7 cellular contexts compared by ENCODE assay signal in the genomic region with DNA sequence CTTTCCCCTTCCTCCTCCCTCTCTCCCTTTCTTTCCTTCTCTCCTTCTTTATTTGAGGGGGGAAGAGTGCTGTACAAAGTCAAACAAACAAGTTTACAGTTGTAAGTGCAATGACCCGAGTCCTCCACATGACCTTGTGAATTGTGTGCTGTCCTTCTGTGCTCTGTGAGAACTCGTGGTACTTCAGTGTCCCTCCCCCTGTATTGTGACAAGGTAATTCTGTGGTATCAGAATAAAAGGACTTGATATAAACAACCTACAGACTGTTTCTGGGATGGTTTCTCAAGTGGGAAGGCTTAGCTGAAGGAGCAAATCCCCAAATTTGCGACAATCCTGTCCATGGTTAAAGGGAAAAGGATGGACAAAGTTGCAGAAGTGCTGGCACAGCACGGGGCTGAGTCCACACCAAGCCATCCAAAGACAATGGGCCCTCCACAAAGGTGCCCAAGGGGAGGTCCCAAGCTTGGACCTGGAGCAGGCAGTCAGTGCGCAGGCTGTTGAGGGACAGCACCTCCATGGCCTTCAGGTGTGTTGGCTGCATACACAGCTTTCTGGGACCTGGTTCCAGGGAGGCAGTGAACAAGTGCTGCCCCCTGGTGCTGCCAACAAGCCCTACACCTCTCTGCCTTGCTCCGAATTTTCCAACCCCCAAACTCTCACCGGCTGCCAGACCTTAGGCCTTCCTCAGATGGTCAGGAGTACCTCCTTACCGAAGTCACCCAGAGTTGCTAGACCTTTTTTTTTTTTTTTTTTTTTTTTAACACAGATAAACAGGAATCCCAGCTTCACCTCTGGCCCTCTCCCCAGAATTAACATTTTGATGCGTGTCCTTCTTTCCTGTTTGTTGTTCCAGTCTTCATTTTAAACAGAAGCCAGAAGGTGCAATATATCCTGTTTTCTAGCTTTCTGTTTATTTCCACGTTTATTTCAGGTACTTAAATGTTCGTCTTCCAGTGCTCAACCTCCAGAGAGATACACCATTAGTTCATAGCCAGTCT. TPM values are rescaled to one million over a fixed set of nuclear protein-coding genes. Genes with fewer than 3 reads are reported as not detected.
DNase-seq lines count a peak whose midpoint lies in the region; ATAC-seq and TF ChIP-seq lines count a peak whose summit lies in the region.

No MANE protein-coding gene starts in this region.

- no peak overlapping the region for H3K27ac ChIP-seq in lower lobe of right lung

- H3K4me3 ChIP-seq in HAP-1: no peak overlapping the region
- no peak overlapping the region for H3K4me3 ChIP-seq in WI38 (ENCODE audit: low read depth, low read length)
- H3K4me3 ChIP-seq in choroid plexus epithelial cell (ENCODE audit: low read depth, low read length): no peak overlapping the region
- no peak overlapping the region for H3K4me3 ChIP-seq in lower lobe of right lung

- peak; percentile 20 to 25 for ATAC-seq in lower lobe of right lung

- in situ Hi-C loops in HAP-1 (cut with MboI; ENCODE audit: low sequenced_read_pairs): loop anchor here (5.0 kb wide), 1 partner anchor 124 kb away; no protein-coding TSS in a partner anchor

- H3K4me1 ChIP-seq in HAP-1: peaks cover 12% of the 10 kb centered on the region
- H3K4me1 ChIP-seq in lower lobe of right lung: peaks cover 13% of the 10 kb centered on the region

- peak; percentile 59 to 86 for DNase-seq in HAP-1 (ENCODE audit: low spot score in 2 of 2)
- peak; percentile 71 for DNase-seq in choroid plexus epithelial cell (ENCODE audit: low read depth)
- DNase-seq in lower lobe of right lung: peak; percentile 77
- peak; percentile 35 to 56 for DNase-seq in stimulated activated CD8-positive, alpha-beta memory T cell treated with anti-CD3 and anti-CD28 coated beads, Interleukin-4, amount 100 ng/mL, for 1 hour (ENCODE audit: low read depth in 2 of 2, low spot score in 1 of 2)
- DNase-seq in NCI-H526 treated with DMSO at 0.1 percent for 48 hours (lab: John Stamatoyannopoulos, UW): no peak
- DNase-seq in NCI-H2171 treated with DMSO at 0.1 percent for 48 hours (lab: John Stamatoyannopoulos, UW): no peak

- H3K9me3 ChIP-seq in HAP-1 (no peaks in the 10 kb centered on the region), lower lobe of right lung (no peaks in the 10 kb centered on the region)

- H3K27me3 ChIP-seq in HAP-1 (ENCODE audit: low read depth) (no peaks in the 10 kb centered on the region), lower lobe of right lung (ENCODE audit: low read depth) (no peaks in the 10 kb centered on the region)

- H3K36me3 ChIP-seq in HAP-1 (replicated peaks) (peaks cover 13% of the 10 kb centered on the region), lower lobe of right lung (peaks cover 12% of the 10 kb centered on the region)

- intact Hi-C loops in lower lobe of right lung (cut with DNase I): no loop called here

- TF ChIP-seq CTCF in WI38 (IDR thresholded peaks at IDR 0.05; ENCODE audit: low read depth, low read length): peak; percentile 91
- peak; percentile 96 for TF ChIP-seq CTCF in choroid plexus epithelial cell (conservative IDR thresholded peaks at IDR 0.05; ENCODE audit: low read depth, low read length)
- TF ChIP-seq CTCF in lower lobe of right lung (IDR thresholded peaks at IDR 0.05): peak; percentile 77

RNA-seq across cellular contexts. Expression of a gene that starts 2.6 kb away (rescaled TPM):
- total RNA-seq in lower lobe of right lung: 83.4 TPM

RNA-seq across cellular contexts. Expression of a gene that starts 17.7 kb away (rescaled TPM):
- 17.5 TPM for total RNA-seq in lower lobe of right lung

RNA-seq across cellular contexts. Expression of a gene that starts 17.8 kb away (rescaled TPM):
- total RNA-seq in lower lobe of right lung: 42.9 TPM

RNA-seq across cellular contexts. Expression of a gene that starts 47.9 kb away (rescaled TPM):
- not detected for total RNA-seq in lower lobe of right lung

RNA-seq across cellular contexts. Expression of a gene that starts 52.2 kb away (rescaled TPM):
- 27.3 TPM for total RNA-seq in lower lobe of right lung

Comparison
In these comparisons a context has a peak if more than half of its experiments do, and no peak if none do; other contexts are left out.
1. DNase-seq: peak in HAP-1 (2 of 2), choroid plexus epithelial cell (single experiment), lower lobe of right lung (single experiment) and stimulated activated CD8-positive, alpha-beta memory T cell treated with anti-CD3 and anti-CD28 coated beads, Interleukin-4, amount 100 ng/mL, for 1 hour (2 of 2); none in NCI-H526 treated with DMSO at 0.1 percent for 48 hours (single experiment) and NCI-H2171 treated with DMSO at 0.1 percent for 48 hours (single experiment).
2. Peak in every context shown above with its lines, with median percentiles within 50 percentile points of each other: CTCF ChIP-seq.